Comparison of ENCODE assay signal across 22 cellular contexts in the genomic region with DNA sequence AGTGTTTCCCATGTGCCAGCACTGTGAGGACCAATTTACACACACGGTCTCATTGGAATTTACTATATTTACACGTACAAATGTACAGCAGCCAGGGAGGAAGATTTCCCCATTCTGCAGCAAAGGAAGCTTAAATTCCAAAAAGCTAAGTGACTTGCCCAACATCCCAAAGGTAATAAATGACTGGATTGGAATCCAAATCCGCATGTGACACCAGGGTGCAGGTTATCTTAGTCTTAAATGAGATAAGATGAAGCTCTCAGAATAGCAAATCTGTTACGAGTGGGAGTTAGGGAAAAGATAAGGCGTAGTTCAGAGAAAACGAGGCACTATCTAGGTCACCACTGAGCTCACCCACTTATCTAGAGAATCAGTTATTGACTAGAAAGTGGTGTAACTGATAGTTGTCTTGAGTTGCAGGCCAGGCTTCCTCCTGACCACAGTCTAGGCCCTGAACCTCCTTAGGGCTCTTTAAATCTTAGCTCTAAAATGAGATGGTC.
"Had no signal": no experiment of that assay in that cellular context is flagged by ENCODE, and none has a peak within 500 bp of the region (broad histone marks: within the 10 kb centered on the region; RNA-seq: fewer than 3 reads in every experiment).

No MANE protein-coding gene starts in this region.

- ATAC-seq: activated T-helper 17 cell treated with anti-CD3 and anti-CD28 coated beads, Interleukin-2, amount 50 U/mL, for 72 hours; left cardiac atrium; right lobe of liver; T-cell; upper lobe of right lung had no signal

- H3K9me3 ChIP-seq: esophagus muscularis mucosa, right lobe of liver, spleen, upper lobe of right lung had no signal

- DNase-seq: activated CD4-positive, alpha-beta T cell treated with anti-CD3 and anti-CD28 coated beads, Interleukin-2, amount 10 ng/mL, durations not matched to agents 7 days and 5 days; activated CD4-positive, CD25-positive, alpha-beta regulatory T cell; activated CD8-positive, alpha-beta memory T cell treated with anti-CD3 and anti-CD28 coated beads for 24 hours; activated naive CD4-positive, alpha-beta T cell treated with anti-CD3 and anti-CD28 coated beads, Interleukin-2, amount 10 ng/mL, durations not matched to agents 7 days and 5 days; activated T-cell treated with anti-CD3 and anti-CD28 coated beads for 4 hours; brain microvascular endothelial cell; dorsolateral prefrontal cortex; foreskin fibroblast; left cardiac atrium; mammary epithelial cell; occipital lobe; right lobe of liver; spleen; stimulated activated CD4-positive, alpha-beta T cell treated with anti-CD3 and anti-CD28 coated beads, Interleukin-1b, Interleukin-23, amount 100 ng/mL, for 48 hours; stimulated activated naive CD4-positive, alpha-beta T cell; substantia nigra; T-cell; upper lobe of right lung had no signal

- H3K27me3 Mint-ChIP-seq: activated CD4-positive, alpha-beta T cell treated with anti-CD3 and anti-CD28 coated beads, Interleukin-2, amount 10 ng/mL, durations not matched to agents 7 days and 5 days; activated naive CD4-positive, alpha-beta T cell treated with anti-CD3 and anti-CD28 coated beads, Interleukin-2, amount 10 ng/mL, durations not matched to agents 7 days and 5 days; activated T-helper 17 cell treated with anti-CD3 and anti-CD28 coated beads, Interleukin-2, amount 50 U/mL, for 72 hours; natural killer cell treated with Interleukin-12 subunit alpha and Interleukin-12 subunit beta and Interleukin-15 and Interleukin-18, amount 100 ng/mL, for 72 hours; progenitor cell of endocrine pancreas; T-cell had no signal

- H3K36me3 ChIP-seq: brain microvascular endothelial cell, esophagus muscularis mucosa, right lobe of liver, spleen, upper lobe of right lung had no signal

- H3K4me3 Mint-ChIP-seq: activated CD4-positive, alpha-beta T cell treated with anti-CD3 and anti-CD28 coated beads, Interleukin-2, amount 10 ng/mL, durations not matched to agents 7 days and 5 days; activated naive CD4-positive, alpha-beta T cell treated with anti-CD3 and anti-CD28 coated beads, Interleukin-2, amount 10 ng/mL, durations not matched to agents 7 days and 5 days; activated T-helper 17 cell treated with anti-CD3 and anti-CD28 coated beads, Interleukin-2, amount 50 U/mL, for 72 hours; natural killer cell treated with Interleukin-12 subunit alpha and Interleukin-12 subunit beta and Interleukin-15 and Interleukin-18, amount 100 ng/mL, for 72 hours; T-cell had no signal

- H3K36me3 Mint-ChIP-seq: natural killer cell treated with Interleukin-12 subunit alpha and Interleukin-12 subunit beta and Interleukin-15 and Interleukin-18, amount 100 ng/mL, for 72 hours had no signal

- H3K27ac ChIP-seq: brain microvascular endothelial cell had no signal

- H3K4me3 ChIP-seq: esophagus muscularis mucosa, right lobe of liver, spleen, upper lobe of right lung had no signal

- H3K9me3 Mint-ChIP-seq: natural killer cell treated with Interleukin-12 subunit alpha and Interleukin-12 subunit beta and Interleukin-15 and Interleukin-18, amount 100 ng/mL, for 72 hours; T-cell had no signal

- H3K27me3 ChIP-seq: brain microvascular endothelial cell, dorsolateral prefrontal cortex, esophagus muscularis mucosa, right lobe of liver, spleen, upper lobe of right lung had no signal

- H3K27ac Mint-ChIP-seq: activated CD4-positive, alpha-beta T cell treated with anti-CD3 and anti-CD28 coated beads, Interleukin-2, amount 10 ng/mL, durations not matched to agents 7 days and 5 days; activated naive CD4-positive, alpha-beta T cell treated with anti-CD3 and anti-CD28 coated beads, Interleukin-2, amount 10 ng/mL, durations not matched to agents 7 days and 5 days; activated T-helper 17 cell treated with anti-CD3 and anti-CD28 coated beads, Interleukin-2, amount 50 U/mL, for 72 hours; natural killer cell treated with Interleukin-12 subunit alpha and Interleukin-12 subunit beta and Interleukin-15 and Interleukin-18, amount 100 ng/mL, for 72 hours; progenitor cell of endocrine pancreas; T-cell had no signal
